ENCODE assay signal across 22 cellular contexts in genomic region chr1:83725735-83726360, GRCh38.
"Had no signal": no experiment of that assay in that cellular context is flagged by ENCODE, and none has a peak within 500 bp of the region (broad histone marks: within the 10 kb centered on the region; RNA-seq: fewer than 3 reads in every experiment).

No MANE protein-coding gene starts in this region.

- DNase-seq: activated CD4-positive, alpha-beta T cell treated with anti-CD3 and anti-CD28 coated beads, Interleukin-2, amount 10 ng/mL, durations not matched to agents 7 days and 5 days; activated CD8-positive, alpha-beta T cell treated with anti-CD3 and anti-CD28 coated beads, Interleukin-2, amount 10 ng/mL, durations not matched to agents 7 days and 5 days; activated naive CD4-positive, alpha-beta T cell treated with anti-CD3 and anti-CD28 coated beads for 36 hours; activated naive CD8-positive, alpha-beta T cell treated with anti-CD3 and anti-CD28 coated beads, Interleukin-2, amount 50 U/mL, for 24 hours; activated T-cell treated with anti-CD3 and anti-CD28 coated beads, Interleukin-2, amount 50 U/mL, for 24 hours; anterior cingulate cortex; colonic mucosa; erythroblast; gastrocnemius medialis; head of caudate nucleus; immature natural killer cell; left ventricle myocardium superior; mucosa of descending colon; naive B cell; ovary; right lobe of liver; small intestine; stimulated activated CD4-positive, alpha-beta T cell treated with anti-CD3 and anti-CD28 coated beads, Interleukin-4, amount 100 ng/mL, for 1 hour; stimulated activated naive CD8-positive, alpha-beta T cell treated with anti-CD3 and anti-CD28 coated beads, Interleukin-15, amount 100 ng/mL, for 72 hours; testis; upper lobe of right lung had no signal

- H3K9me3 ChIP-seq: colonic mucosa, gastrocnemius medialis, mucosa of descending colon, ovary, right lobe of liver, testis, upper lobe of right lung had no signal

- H3K36me3 ChIP-seq: colonic mucosa, gastrocnemius medialis, ovary, right lobe of liver, upper lobe of right lung had no signal

- H3K4me3 ChIP-seq: colonic mucosa, gastrocnemius medialis, mucosa of descending colon, ovary, right lobe of liver, testis, upper lobe of right lung had no signal

- H3K4me1 ChIP-seq: colonic mucosa, gastrocnemius medialis, right lobe of liver, testis, upper lobe of right lung had no signal

- ATAC-seq: activated CD4-positive, CD25-positive, alpha-beta regulatory T cell treated with anti-CD3 and anti-CD28 coated beads, Interleukin-2, amount 50 U/mL, for 24 hours; activated CD8-positive, alpha-beta T cell treated with anti-CD3 and anti-CD28 coated beads, Interleukin-2, amount 10 ng/mL, durations not matched to agents 7 days and 5 days; activated naive CD8-positive, alpha-beta T cell treated with anti-CD3 and anti-CD28 coated beads, Interleukin-2, amount 50 U/mL, for 24 hours; gastrocnemius medialis; left ventricle myocardium superior; mucosa of descending colon; right lobe of liver; stimulated activated naive CD8-positive, alpha-beta T cell treated with anti-CD3 and anti-CD28 coated beads, Interleukin-15, amount 100 ng/mL, for 72 hours; upper lobe of right lung had no signal

- H3K27me3 ChIP-seq: colonic mucosa, gastrocnemius medialis, ovary, right lobe of liver, testis, upper lobe of right lung had no signal

- H3K27ac ChIP-seq: colonic mucosa, gastrocnemius medialis, ovary, right lobe of liver, testis, upper lobe of right lung had no signal
